33 cellular contexts compared by ENCODE assay signal in the genomic region with DNA sequence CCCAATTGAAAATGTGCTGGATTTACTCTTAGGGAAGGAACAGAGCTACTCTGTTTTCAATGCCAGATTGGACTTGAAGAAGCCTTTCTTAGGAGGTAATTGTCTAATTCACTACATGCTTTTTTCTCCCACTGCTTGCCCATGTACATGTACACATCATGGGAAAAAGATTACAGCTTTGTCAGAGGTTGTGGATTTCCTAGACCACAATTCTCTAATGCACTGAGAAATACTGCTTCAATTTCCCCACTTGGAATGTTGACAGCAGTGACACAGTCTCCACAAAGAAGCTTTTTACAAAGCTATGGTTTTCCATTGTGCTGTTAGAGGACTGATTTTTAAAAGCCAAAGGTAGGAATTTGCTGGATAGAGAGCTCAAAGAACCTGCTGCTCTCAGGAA. TPM values are rescaled to one million over a fixed set of nuclear protein-coding genes. Genes with fewer than 3 reads are reported as not detected.
DNase-seq lines count a peak whose midpoint lies in the region; ATAC-seq and TF ChIP-seq lines count a peak whose summit lies in the region.
"Had no signal": no experiment of that assay in that cellular context is flagged by ENCODE, and none has a peak within 500 bp of the region (broad histone marks: within the 10 kb centered on the region; RNA-seq: fewer than 3 reads in every experiment).

No MANE protein-coding gene starts in this region.

- DNase-seq in RPMI7951 (ENCODE audit: low read depth) (peak; percentile 3), astrocyte of the spinal cord (ENCODE audit: low read depth, low spot score) (peak; percentile 51), myocyte (ENCODE audit: low read depth) (peak; percentile 41), PC-3 (no peak), MM.1S (no peak), GM13976 (ENCODE audit: low spot score) (no peak)
- no peak for DNase-seq in stimulated activated naive CD8-positive, alpha-beta T cell treated with anti-CD3 and anti-CD28 coated beads, Interleukin-15, amount 100 ng/mL, for 72 hours
- DNase-seq: activated CD4-positive, alpha-beta T cell treated with anti-CD3 and anti-CD28 coated beads, Interleukin-2, amount 10 ng/mL, durations not matched to agents 24 days and 14 days; activated CD8-positive, alpha-beta memory T cell treated with anti-CD3 and anti-CD28 coated beads for 24 hours; aorta; Caco-2; NCI-H1048; NCI-H2171; NCI-H510A; right cardiac atrium; spleen; stimulated activated CD4-positive, alpha-beta T cell treated with anti-CD3 and anti-CD28 coated beads, Interleukin-2, amount 100 ng/mL, for 24 hours; stimulated activated CD8-positive, alpha-beta memory T cell treated with anti-CD3 and anti-CD28 coated beads, Interleukin-4, amount 100 ng/mL, for 48 hours; T-cell had no signal

- H3K36me3 ChIP-seq in PC-3 (ENCODE audit: low read depth, low read length) (peaks cover 25% of the 10 kb centered on the region), MM.1S (replicated peaks; ENCODE audit: insufficient read depth, low read length) (0 out of 2 replicates have a peak, but pooled peaks cover 6% of the 10 kb centered on the region)

- POLR2A ChIA-PET in PC-3 (lab: Charles Lee; ENCODE audit: unreplicated experiment), result no interaction called here

- H3K27me3 ChIP-seq in PC-3 (ENCODE audit: low read length), result no peaks in the 10 kb centered on the region
- no peaks in the 10 kb centered on the region for H3K27me3 ChIP-seq in MM.1S (replicated peaks; ENCODE audit: insufficient read depth, low read length)
- H3K27me3 ChIP-seq: neural progenitor cell, SJSA1, spleen, tibial nerve had no signal

- no peaks in the 10 kb centered on the region for H3K27me3 Mint-ChIP-seq in stimulated activated naive CD8-positive, alpha-beta T cell treated with anti-CD3 and anti-CD28 coated beads, Interleukin-15, amount 100 ng/mL, for 72 hours
- H3K27me3 Mint-ChIP-seq: activated CD4-positive, alpha-beta T cell treated with anti-CD3 and anti-CD28 coated beads, Interleukin-2, amount 10 ng/mL, durations not matched to agents 24 days and 14 days; activated naive CD4-positive, alpha-beta T cell treated with anti-CD3 and anti-CD28 coated beads, Interleukin-2, amount 50 U/mL, for 24 hours; central memory CD8-positive, alpha-beta T cell; dendritic cell treated with granulocyte-macrophage colony-stimulating factor and Interleukin-4, amounts not matched to agents 40 ng/mL and 50 ng/mL, for 4 days; IgD-negative memory B cell; memory B cell; stimulated activated naive CD8-positive, alpha-beta T cell treated with anti-CD3 and anti-CD28 coated beads, Interleukin-15, Interleukin-2, amounts not matched to agents 100 ng/mL and 50 ng/mL, for 24 hours; T-cell had no signal

- intact Hi-C loops in PC-3 (cut with micrococcal nuclease), result no loop called here

- H3K4me2 ChIP-seq in PC-3 (ENCODE audit: low read length) (no peak overlapping the region), MM.1S (ENCODE audit: low read depth, low read length) (no peak overlapping the region)
- H3K4me2 ChIP-seq: GM23338, neural progenitor cell had no signal

- no peaks in the 10 kb centered on the region for H3K9me2 ChIP-seq in PC-3 (replicated peaks; ENCODE audit: low read length)
- no peaks in the 10 kb centered on the region for H3K9me2 ChIP-seq in MM.1S (replicated peaks; ENCODE audit: insufficient read depth, low read length)

- H3K4me1 ChIP-seq in PC-3 (ENCODE audit: insufficient read depth, low read length), result no peaks in the 10 kb centered on the region; the same call in 1 of the 2 replicates
- peaks cover 3% of the 10 kb centered on the region; the same call in 1 of the 2 replicates for H3K4me1 ChIP-seq in MM.1S (ENCODE audit: low read length)
- H3K4me1 ChIP-seq: neural progenitor cell, parathyroid adenoma, SJSA1, spleen, tibial nerve had no signal

- H3K9me3 ChIP-seq in PC-3 (ENCODE audit: low read length) (no peaks in the 10 kb centered on the region), MM.1S (replicated peaks; ENCODE audit: insufficient read depth, low read length) (no peaks in the 10 kb centered on the region)
- H3K9me3 ChIP-seq: Caco-2, SJSA1, spleen, tibial nerve had no signal

- no peaks in the 10 kb centered on the region for H3K4me1 Mint-ChIP-seq in stimulated activated naive CD8-positive, alpha-beta T cell treated with anti-CD3 and anti-CD28 coated beads, Interleukin-15, amount 100 ng/mL, for 72 hours
- H3K4me1 Mint-ChIP-seq: activated CD4-positive, alpha-beta T cell treated with anti-CD3 and anti-CD28 coated beads, Interleukin-2, amount 10 ng/mL, durations not matched to agents 24 days and 14 days; activated naive CD4-positive, alpha-beta T cell treated with anti-CD3 and anti-CD28 coated beads, Interleukin-2, amount 50 U/mL, for 24 hours; central memory CD8-positive, alpha-beta T cell; GM23338; IgD-negative memory B cell; memory B cell; neural progenitor cell; T-cell had no signal

- H3K79me2 ChIP-seq in PC-3 (ENCODE audit: low read length), result no peaks in the 10 kb centered on the region
- H3K79me2 ChIP-seq in MM.1S (ENCODE audit: low read length), result no peaks in the 10 kb centered on the region
- H3K79me2 ChIP-seq: parathyroid adenoma had no signal

- no peak overlapping the region for H2AFZ ChIP-seq in PC-3 (ENCODE audit: low read length)
- H2AFZ ChIP-seq in MM.1S (ENCODE audit: low read length), result no peak overlapping the region
- H2AFZ ChIP-seq: GM23338, neural progenitor cell, parathyroid adenoma had no signal

- H3K4me3 Mint-ChIP-seq in stimulated activated naive CD8-positive, alpha-beta T cell treated with anti-CD3 and anti-CD28 coated beads, Interleukin-15, amount 100 ng/mL, for 72 hours, result no peak overlapping the region
- H3K4me3 Mint-ChIP-seq: activated CD4-positive, alpha-beta T cell treated with anti-CD3 and anti-CD28 coated beads, Interleukin-2, amount 10 ng/mL, durations not matched to agents 24 days and 14 days; activated naive CD4-positive, alpha-beta T cell treated with anti-CD3 and anti-CD28 coated beads, Interleukin-2, amount 50 U/mL, for 24 hours; central memory CD8-positive, alpha-beta T cell; dendritic cell treated with granulocyte-macrophage colony-stimulating factor and Interleukin-4, amounts not matched to agents 40 ng/mL and 50 ng/mL, for 4 days; GM23338; IgD-negative memory B cell; memory B cell; neural progenitor cell; stimulated activated naive CD8-positive, alpha-beta T cell treated with anti-CD3 and anti-CD28 coated beads, Interleukin-15, Interleukin-2, amounts not matched to agents 100 ng/mL and 50 ng/mL, for 24 hours; T-cell had no signal

- no peaks in the 10 kb centered on the region for H3K9me3 Mint-ChIP-seq in stimulated activated naive CD8-positive, alpha-beta T cell treated with anti-CD3 and anti-CD28 coated beads, Interleukin-15, amount 100 ng/mL, for 72 hours
- H3K9me3 Mint-ChIP-seq: activated CD4-positive, alpha-beta T cell treated with anti-CD3 and anti-CD28 coated beads, Interleukin-2, amount 10 ng/mL, durations not matched to agents 24 days and 14 days; activated naive CD4-positive, alpha-beta T cell treated with anti-CD3 and anti-CD28 coated beads, Interleukin-2, amount 50 U/mL, for 24 hours; central memory CD8-positive, alpha-beta T cell; dendritic cell treated with granulocyte-macrophage colony-stimulating factor and Interleukin-4, amounts not matched to agents 40 ng/mL and 50 ng/mL, for 4 days; GM23338; IgD-negative memory B cell; memory B cell; neural progenitor cell; stimulated activated naive CD8-positive, alpha-beta T cell treated with anti-CD3 and anti-CD28 coated beads, Interleukin-15, Interleukin-2, amounts not matched to agents 100 ng/mL and 50 ng/mL, for 24 hours; T-cell had no signal

- H3F3A ChIP-seq in PC-3 (ENCODE audit: low read length, unreplicated experiment) (no peaks in the 10 kb centered on the region), MM.1S (ENCODE audit: insufficient read depth, low read length) (peaks cover 4% of the 10 kb centered on the region; the same call in 1 of the 2 replicates)

- no TSS peak for BruUV-seq in PC-3 (replicated peaks; lab: Mats Ljungman, UMichigan)

- no peak for ATAC-seq in PC-3
- no peak for ATAC-seq in stimulated activated naive CD8-positive, alpha-beta T cell treated with anti-CD3 and anti-CD28 coated beads, Interleukin-15, amount 100 ng/mL, for 72 hours
- ATAC-seq: GM23338, left lobe of liver, right cardiac atrium, T-cell had no signal

- H4K20me1 ChIP-seq in PC-3 (ENCODE audit: low read length) (no peaks in the 10 kb centered on the region), MM.1S (ENCODE audit: insufficient read depth, low read length) (no peaks in the 10 kb centered on the region)

- no peak overlapping the region for H3K9ac ChIP-seq in PC-3 (ENCODE audit: low read length)
- no peak overlapping the region for H3K9ac ChIP-seq in MM.1S (ENCODE audit: low read length)
- H3K9ac ChIP-seq: neural progenitor cell, parathyroid adenoma had no signal

- CTCF ChIA-PET in PC-3 (lab: Charles Lee), result no interaction called here

- no peak overlapping the region for H3K27ac Mint-ChIP-seq in stimulated activated naive CD8-positive, alpha-beta T cell treated with anti-CD3 and anti-CD28 coated beads, Interleukin-15, amount 100 ng/mL, for 72 hours
- H3K27ac Mint-ChIP-seq: activated CD4-positive, alpha-beta T cell treated with anti-CD3 and anti-CD28 coated beads, Interleukin-2, amount 10 ng/mL, durations not matched to agents 24 days and 14 days; activated naive CD4-positive, alpha-beta T cell treated with anti-CD3 and anti-CD28 coated beads, Interleukin-2, amount 50 U/mL, for 24 hours; dendritic cell treated with granulocyte-macrophage colony-stimulating factor and Interleukin-4, amounts not matched to agents 40 ng/mL and 50 ng/mL, for 4 days; GM23338; IgD-negative memory B cell; memory B cell; neural progenitor cell; stimulated activated naive CD8-positive, alpha-beta T cell treated with anti-CD3 and anti-CD28 coated beads, Interleukin-15, Interleukin-2, amounts not matched to agents 100 ng/mL and 50 ng/mL, for 24 hours; T-cell had no signal

- no peak overlapping the region for H3K4me3 ChIP-seq in astrocyte of the spinal cord (ENCODE audit: low read depth, low read length)
- no peak overlapping the region for H3K4me3 ChIP-seq in PC-3 (ENCODE audit: low read length)
- no peak overlapping the region for H3K4me3 ChIP-seq in MM.1S (ENCODE audit: low read length)
- H3K4me3 ChIP-seq: GM23338, neural progenitor cell, SJSA1, spleen, tibial nerve had no signal

- H3K27ac ChIP-seq in PC-3 (ENCODE audit: low read length), result no peak overlapping the region
- no peak overlapping the region for H3K27ac ChIP-seq in MM.1S (ENCODE audit: low read length)
- H3K27ac ChIP-seq: C4-2B, neural progenitor cell, parathyroid adenoma, RWPE1, SJSA1, spleen had no signal

- TF ChIP-seq CTCF in astrocyte of the spinal cord (IDR thresholded peaks at IDR 0.05; ENCODE audit: low read depth, low read length), result no peak
- no peak for TF ChIP-seq CTCF in PC-3 (conservative IDR thresholded peaks at IDR 0.05; ENCODE audit: low read depth, low read length)
- no peak for TF ChIP-seq CTCF in MM.1S (IDR thresholded peaks at IDR 0.05; ENCODE audit: low read length)
- TF ChIP-seq CTCF in GM13976 (IDR thresholded peaks at IDR 0.05; ENCODE audit: borderline replicate concordance, control extremely low read depth, extremely low read depth, insufficient read depth, missing control alignments), result no peak

- in situ Hi-C loops in astrocyte of the spinal cord (cut with HindIII; ENCODE audit: low sequenced_read_pairs) (no loop called here), GM13976 (cut with MboI; ENCODE audit: low sequenced_read_pairs, unreplicated experiment) (no loop called here)

RNA-seq across cellular contexts. Expression of gene ZAR1, which starts 19.5 kb away (rescaled TPM):
- total RNA-seq in RPMI7951 (2014; rRNA removed; shearing (Covaris generic)), result 0.12 TPM in 1 of 2 replicates, not detected in the other
- total RNA-seq in myocyte (not detected in 2 replicates), PC-3 (2014; rRNA removed) (not detected in 2 replicates)
- not detected for polyA plus RNA-seq in myocyte (2012)
- total RNA-seq: activated CD4-positive, alpha-beta T cell treated with anti-CD3 and anti-CD28 coated beads, Interleukin-2, amount 10 ng/mL, durations not matched to agents 24 days and 14 days; aorta; Caco-2; left lobe of liver; right cardiac atrium; SJSA1; spleen; T-cell had no signal
- polyA plus RNA-seq: aorta, IgD-negative memory B cell, right cardiac atrium, spleen had no signal

RNA-seq across cellular contexts. Expression of gene SLC10A4, which starts 26.4 kb away (rescaled TPM):
- 0.49 and 0.96 TPM in 2 replicates for total RNA-seq in RPMI7951 (2014; rRNA removed; shearing (Covaris generic))
- 0.31 TPM in 1 of 2 replicates, not detected in the other for total RNA-seq in myocyte
- polyA plus RNA-seq in myocyte (2012), result not detected
- not detected in 2 replicates for total RNA-seq in PC-3 (2014; rRNA removed)
- total RNA-seq: activated CD4-positive, alpha-beta T cell treated with anti-CD3 and anti-CD28 coated beads, Interleukin-2, amount 10 ng/mL, durations not matched to agents 24 days and 14 days; SJSA1 had no signal
- polyA plus RNA-seq: IgD-negative memory B cell had no signal

Comparison
In these comparisons a context has a peak if more than half of its experiments do, and no peak if none do; other contexts are left out.
1. DNase-seq: peak in RPMI7951 (single experiment), astrocyte of the spinal cord (single experiment) and myocyte (single experiment); none in PC-3 (single experiment), MM.1S (single experiment), stimulated activated naive CD8-positive, alpha-beta T cell treated with anti-CD3 and anti-CD28 coated beads, Interleukin-15, amount 100 ng/mL, for 72 hours (0 of 2) and GM13976 (single experiment).